Comparison of ENCODE assay signal across 24 cellular contexts in genomic region chr4:163201358-163201757, GRCh38.
"Had no signal": no experiment of that assay in that cellular context is flagged by ENCODE, and none has a peak within 500 bp of the region (broad histone marks: within the 10 kb centered on the region; RNA-seq: fewer than 3 reads in every experiment).

No MANE protein-coding gene starts in this region.

- DNase-seq: activated CD4-positive, alpha-beta T cell treated with anti-CD3 and anti-CD28 coated beads for 36 hours; activated CD4-positive, alpha-beta T cell treated with anti-CD3 and anti-CD28 coated beads, Interleukin-2, amount 10 ng/mL, durations not matched to agents 7 days and 5 days; activated CD4-positive, alpha-beta T cell treated with anti-CD3 and anti-CD28 coated beads, Interleukin-2, amount 50 U/mL, for 48 hours; activated CD4-positive, CD25-positive, alpha-beta regulatory T cell; activated CD4-positive, CD25-positive, alpha-beta regulatory T cell treated with anti-CD3 and anti-CD28 coated beads, Interleukin-2, amount 50 U/mL, for 72 hours; activated CD8-positive, alpha-beta memory T cell treated with anti-CD3 and anti-CD28 coated beads for 24 hours; activated CD8-positive, alpha-beta T cell treated with anti-CD3 and anti-CD28 coated beads for 36 hours; activated effector memory CD4-positive, alpha-beta T cell treated with Interleukin-2 at 50 U/mL for 16 hours; activated gamma-delta T cell treated with Interleukin-2 at 50 U/mL for 16 hours; activated naive CD4-positive, alpha-beta T cell treated with anti-CD3 and anti-CD28 coated beads, Interleukin-2, amount 50 U/mL, for 16 hours; activated naive CD4-positive, alpha-beta T cell treated with Interleukin-2 at 50 U/mL for 16 hours; activated T-cell treated with anti-CD3 and anti-CD28 coated beads, Interleukin-2, amount 50 U/mL, for 4 hours; amniotic stem cell; anterior cingulate cortex; brain microvascular endothelial cell; dorsolateral prefrontal cortex; effector memory CD4-positive, alpha-beta T cell; endodermal cell; foreskin keratinocyte; gastrocnemius medialis; glutamatergic neuron; heart left ventricle; T-helper 2 cell had no signal

- ATAC-seq: activated CD4-positive, alpha-beta T cell treated with anti-CD3 and anti-CD28 coated beads for 36 hours; activated CD8-positive, alpha-beta T cell treated with anti-CD3 and anti-CD28 coated beads for 36 hours; activated T-cell treated with anti-CD3 and anti-CD28 coated beads, Interleukin-2, amount 50 U/mL, for 4 hours; activated T-helper 17 cell treated with anti-CD3 and anti-CD28 coated beads, Interleukin-2, amount 50 U/mL, for 72 hours; foreskin keratinocyte; gastrocnemius medialis; heart left ventricle had no signal
